25 cellular contexts compared by ENCODE assay signal in genomic region chr2:126911111-126911796, GRCh38. TPM values are rescaled to one million over a fixed set of nuclear protein-coding genes. Genes with fewer than 3 reads are reported as not detected.
"Had no signal": no experiment of that assay in that cellular context is flagged by ENCODE, and none has a peak within 500 bp of the region (broad histone marks: within the 10 kb centered on the region; RNA-seq: fewer than 3 reads in every experiment).

No MANE protein-coding gene starts in this region.

- H3K27ac ChIP-seq: hepatocyte, stomach, transverse colon, VCaP had no signal

- H3K79me2 ChIP-seq: hepatocyte had no signal

- H3K27ac Mint-ChIP-seq: activated CD4-positive, alpha-beta memory T cell treated with anti-CD3 and anti-CD28 coated beads, Interleukin-2, amount 10 ng/mL, durations not matched to agents 7 days and 5 days; activated CD4-positive, alpha-beta T cell treated with anti-CD3 and anti-CD28 coated beads, Interleukin-2, amount 10 ng/mL, durations not matched to agents 24 days and 14 days; activated naive CD8-positive, alpha-beta T cell treated with anti-CD3 and anti-CD28 coated beads, Interleukin-2, amount 50 U/mL, for 24 hours; activated T-helper 1 cell treated with anti-CD3 and anti-CD28 coated beads, Interleukin-12 subunit alpha, Interleukin-12 subunit beta, Interleukin-2, Interleukin-4 antibody, amounts not matched to agents 30 ng/mL and 10 ng/mL and 1 ng/mL, durations not matched to agents 14 hours and 24 hours and 36 hours; dendritic cell treated with granulocyte-macrophage colony-stimulating factor and Interleukin-4, amounts not matched to agents 40 ng/mL and 50 ng/mL, for 4 days; naive B cell; stimulated activated memory B cell treated with anti-CD40 and anti-IgM and Interleukin-4, amounts not matched to agents 10 μg/mL and 1 μg/mL and 100 μg/mL, for 72 hours had no signal

- H3K36me3 ChIP-seq: stomach, transverse colon had no signal

- H3K9me3 ChIP-seq: mucosa of descending colon, stomach, transverse colon had no signal

- H3K9me3 Mint-ChIP-seq: activated CD4-positive, alpha-beta memory T cell treated with anti-CD3 and anti-CD28 coated beads, Interleukin-2, amount 10 ng/mL, durations not matched to agents 7 days and 5 days; activated CD4-positive, alpha-beta T cell treated with anti-CD3 and anti-CD28 coated beads, Interleukin-2, amount 10 ng/mL, durations not matched to agents 24 days and 14 days; activated naive CD8-positive, alpha-beta T cell treated with anti-CD3 and anti-CD28 coated beads, Interleukin-2, amount 50 U/mL, for 24 hours; activated T-helper 1 cell treated with anti-CD3 and anti-CD28 coated beads, Interleukin-12 subunit alpha, Interleukin-12 subunit beta, Interleukin-2, Interleukin-4 antibody, amounts not matched to agents 30 ng/mL and 10 ng/mL and 1 ng/mL, durations not matched to agents 14 hours and 24 hours and 36 hours; dendritic cell treated with granulocyte-macrophage colony-stimulating factor and Interleukin-4, amounts not matched to agents 40 ng/mL and 50 ng/mL, for 4 days; memory B cell; neural crest cell; stimulated activated memory B cell treated with anti-CD40 and anti-IgM and Interleukin-4, amounts not matched to agents 10 μg/mL and 1 μg/mL and 100 μg/mL, for 72 hours had no signal

- H3K36me3 Mint-ChIP-seq: memory B cell; naive B cell; stimulated activated memory B cell treated with anti-CD40 and anti-IgM and Interleukin-4, amounts not matched to agents 10 μg/mL and 1 μg/mL and 100 μg/mL, for 72 hours had no signal

- H3K4me1 ChIP-seq: transverse colon had no signal

- H2AFZ ChIP-seq: hepatocyte had no signal

- H3K4me3 Mint-ChIP-seq: activated CD4-positive, alpha-beta memory T cell treated with anti-CD3 and anti-CD28 coated beads, Interleukin-2, amount 10 ng/mL, durations not matched to agents 7 days and 5 days; activated CD4-positive, alpha-beta T cell treated with anti-CD3 and anti-CD28 coated beads, Interleukin-2, amount 10 ng/mL, durations not matched to agents 24 days and 14 days; activated naive CD8-positive, alpha-beta T cell treated with anti-CD3 and anti-CD28 coated beads, Interleukin-2, amount 50 U/mL, for 24 hours; activated T-helper 1 cell treated with anti-CD3 and anti-CD28 coated beads, Interleukin-12 subunit alpha, Interleukin-12 subunit beta, Interleukin-2, Interleukin-4 antibody, amounts not matched to agents 30 ng/mL and 10 ng/mL and 1 ng/mL, durations not matched to agents 14 hours and 24 hours and 36 hours; dendritic cell treated with granulocyte-macrophage colony-stimulating factor and Interleukin-4, amounts not matched to agents 40 ng/mL and 50 ng/mL, for 4 days; memory B cell; naive B cell; neural crest cell; stimulated activated memory B cell treated with anti-CD40 and anti-IgM and Interleukin-4, amounts not matched to agents 10 μg/mL and 1 μg/mL and 100 μg/mL, for 72 hours had no signal

- H3K27me3 ChIP-seq: transverse colon had no signal

- H3K4me3 ChIP-seq: hepatocyte, mucosa of descending colon, stomach, transverse colon had no signal

- H3K4me1 Mint-ChIP-seq: activated CD4-positive, alpha-beta memory T cell treated with anti-CD3 and anti-CD28 coated beads, Interleukin-2, amount 10 ng/mL, durations not matched to agents 7 days and 5 days; activated CD4-positive, alpha-beta T cell treated with anti-CD3 and anti-CD28 coated beads, Interleukin-2, amount 10 ng/mL, durations not matched to agents 24 days and 14 days; memory B cell; neural crest cell had no signal

- H3K4me2 ChIP-seq: hepatocyte had no signal

- H3K27me3 Mint-ChIP-seq: activated CD4-positive, alpha-beta T cell treated with anti-CD3 and anti-CD28 coated beads, Interleukin-2, amount 10 ng/mL, durations not matched to agents 24 days and 14 days; activated naive CD8-positive, alpha-beta T cell treated with anti-CD3 and anti-CD28 coated beads, Interleukin-2, amount 50 U/mL, for 24 hours; dendritic cell treated with granulocyte-macrophage colony-stimulating factor and Interleukin-4, amounts not matched to agents 40 ng/mL and 50 ng/mL, for 4 days had no signal

- DNase-seq: activated CD4-positive, alpha-beta memory T cell treated with anti-CD3 and anti-CD28 coated beads, Interleukin-2, amount 10 ng/mL, durations not matched to agents 7 days and 5 days; activated CD4-positive, alpha-beta T cell treated with anti-CD3 and anti-CD28 coated beads, Interleukin-2, amount 10 ng/mL, durations not matched to agents 24 days and 14 days; activated gamma-delta T cell; activated naive CD4-positive, alpha-beta T cell treated with anti-CD3 and anti-CD28 coated beads, Interleukin-2, amount 50 U/mL, for 16 hours; activated naive CD8-positive, alpha-beta T cell treated with anti-CD3 and anti-CD28 coated beads, Interleukin-2, amount 50 U/mL, for 24 hours; effector CD4-positive, alpha-beta T cell; foreskin melanocyte; left cardiac atrium; mucosa of descending colon; naive B cell; occipital lobe; stimulated activated CD4-positive, alpha-beta T cell treated with anti-CD3 and anti-CD28 coated beads, Interleukin-12 subunit alpha, Interleukin-12 subunit beta, amount 100 ng/mL, for 4 hours; stomach; transverse colon had no signal

RNA-seq across cellular contexts. Expression of gene TEX51, which starts 12.6 kb away (rescaled TPM):
- total RNA-seq: activated CD4-positive, alpha-beta memory T cell treated with anti-CD3 and anti-CD28 coated beads, Interleukin-2, amount 10 ng/mL, durations not matched to agents 7 days and 5 days; activated CD4-positive, alpha-beta T cell treated with anti-CD3 and anti-CD28 coated beads, Interleukin-2, amount 10 ng/mL, durations not matched to agents 24 days and 14 days; activated T-helper 1 cell treated with anti-CD3 and anti-CD28 coated beads, Interleukin-12 subunit alpha, Interleukin-12 subunit beta, Interleukin-2, Interleukin-4 antibody, amounts not matched to agents 30 ng/mL and 10 ng/mL and 1 ng/mL, durations not matched to agents 14 hours and 24 hours and 36 hours; chondrocyte; hepatocyte; left cardiac atrium; liver; mucosa of descending colon; neural crest cell; occipital lobe; stomach; T-helper 2 cell treated with Interferon-gamma antibody and Interleukin-4, amounts not matched to agents 100 ng/mL and 5 ng/mL, for 36 hours; temporal lobe; transverse colon had no signal
